17 cellular contexts compared by ENCODE assay signal in genomic region chr4:85496146-85496849, GRCh38. TPM values are rescaled to one million over a fixed set of nuclear protein-coding genes. Genes with fewer than 3 reads are reported as not detected.
DNase-seq lines count a peak whose midpoint lies in the region; ATAC-seq, FAIRE-seq and TF ChIP-seq lines count a peak whose summit lies in the region.
"Had no signal": no experiment of that assay in that cellular context is flagged by ENCODE, and none has a peak within 500 bp of the region (broad histone marks: within the 10 kb centered on the region; RNA-seq: fewer than 3 reads in every experiment).

No MANE protein-coding gene starts in this region.

- H3K36me3 ChIP-seq in A673 (ENCODE audit: insufficient read depth, low read length, poor library complexity, severe bottlenecking) (no peaks in the 10 kb centered on the region), breast epithelium (no peaks in the 10 kb centered on the region), left lung (no peaks in the 10 kb centered on the region)

- BruUV-seq in A673 (replicated peaks; lab: Mats Ljungman, UMichigan), result no TSS peak

- H3K4me3 Mint-ChIP-seq in nephron progenitor cell, result no peak overlapping the region
- H3K4me3 Mint-ChIP-seq: activated T-helper 17 cell treated with anti-CD3 and anti-CD28 coated beads, Interleukin-2, amount 50 U/mL, for 72 hours; central memory CD8-positive, alpha-beta T cell had no signal

- H3K9me3 ChIP-seq in A673 (ENCODE audit: low read depth, low read length, poor library complexity, severe bottlenecking) (no peaks in the 10 kb centered on the region), breast epithelium (no peaks in the 10 kb centered on the region), left lung (no peaks in the 10 kb centered on the region)

- H3K27ac Mint-ChIP-seq in nephron progenitor cell, result no peak overlapping the region
- H3K27ac Mint-ChIP-seq: activated T-helper 17 cell treated with anti-CD3 and anti-CD28 coated beads, Interleukin-2, amount 50 U/mL, for 72 hours had no signal

- H3K27me3 Mint-ChIP-seq in nephron progenitor cell (ENCODE audit: low read depth, poor library complexity), result no peaks in the 10 kb centered on the region
- H3K27me3 Mint-ChIP-seq: activated T-helper 17 cell treated with anti-CD3 and anti-CD28 coated beads, Interleukin-2, amount 50 U/mL, for 72 hours; central memory CD8-positive, alpha-beta T cell had no signal

- intact Hi-C loops in A673 (cut with micrococcal nuclease; ENCODE audit: unreplicated experiment), result loop anchor here (10.0 kb wide), 1 partner anchor 249 kb away; no protein-coding TSS in a partner anchor
- intact Hi-C loops in breast epithelium (cut with DNase I; ENCODE audit: low total_unique reads), result no loop called here
- intact Hi-C loops in left lung (cut with DNase I), result no loop called here

- POLR2A ChIA-PET in A673 (lab: Charles Lee; ENCODE audit: low non-redundant PET), result no interaction called here

- H3K36me3 Mint-ChIP-seq in nephron progenitor cell (ENCODE audit: low read depth), result no peaks in the 10 kb centered on the region

- H3K27me3 ChIP-seq in A673 (replicated peaks; ENCODE audit: insufficient read depth, low read depth, low read length, poor library complexity), result no peaks in the 10 kb centered on the region
- no peaks in the 10 kb centered on the region for H3K27me3 ChIP-seq in breast epithelium
- no peaks in the 10 kb centered on the region for H3K27me3 ChIP-seq in left lung

- FAIRE-seq in D721Med (lab: Jason Lieb, UNC), result no peak

- CTCF ChIA-PET in A673 (lab: Charles Lee), result no interaction called here

- DNase-seq in A673 (ENCODE audit: low spot score) (peak; percentile 21), M059J (ENCODE audit: low read depth) (peak; percentile 75), breast epithelium (ENCODE audit: low spot score in 2 of 2) (no peak), left lung (no peak), D721Med (ENCODE audit: insufficient read length, low spot score) (no peak), nephron progenitor cell (no peak)
- DNase-seq: activated CD4-positive, alpha-beta T cell treated with anti-CD3 and anti-CD28 coated beads, Interleukin-2, amount 50 U/mL, for 1 hour; AML-193; foreskin melanocyte; KBM-7; NCI-H1930; occipital lobe had no signal

- no peak for TF ChIP-seq POLR2A in breast epithelium (IDR thresholded peaks at IDR 0.05)

- TF ChIP-seq CTCF in A673 (conservative IDR thresholded peaks at IDR 0.05; ENCODE audit: low read depth, low read length) (no peak), breast epithelium (IDR thresholded peaks at IDR 0.05) (no peak), left lung (IDR thresholded peaks at IDR 0.05) (no peak), D721Med (IDR thresholded peaks at IDR 0.05; ENCODE audit: insufficient read depth, missing control alignments) (no peak), nephron progenitor cell (IDR thresholded peaks at IDR 0.05) (no peak)

- H3K4me1 Mint-ChIP-seq in nephron progenitor cell, result no peaks in the 10 kb centered on the region
- H3K4me1 Mint-ChIP-seq: activated T-helper 17 cell treated with anti-CD3 and anti-CD28 coated beads, Interleukin-2, amount 50 U/mL, for 72 hours; central memory CD8-positive, alpha-beta T cell had no signal

- ATAC-seq in left lung, result no peak
- ATAC-seq in GM18519 (IDR thresholded peaks at IDR 0.05; ENCODE audit: low FRiP score, unreplicated experiment), result no peak
- ATAC-seq in GM19452 (IDR thresholded peaks at IDR 0.05; ENCODE audit: unreplicated experiment), result no peak
- ATAC-seq: activated T-helper 17 cell treated with anti-CD3 and anti-CD28 coated beads, Interleukin-2, amount 50 U/mL, for 72 hours had no signal

- H3K9me3 Mint-ChIP-seq in nephron progenitor cell, result no peaks in the 10 kb centered on the region
- H3K9me3 Mint-ChIP-seq: activated T-helper 17 cell treated with anti-CD3 and anti-CD28 coated beads, Interleukin-2, amount 50 U/mL, for 72 hours had no signal

- H3K4me3 ChIP-seq in A673 (ENCODE audit: low read depth, low read length, poor library complexity, severe bottlenecking) (peak overlapping the region; percentile 12), breast epithelium (no peak overlapping the region), left lung (no peak overlapping the region)

- H3K27ac ChIP-seq in A673 (ENCODE audit: low read depth, low read length, poor library complexity, severe bottlenecking) (peak overlapping the region; percentile 70), breast epithelium (peak overlapping the region; percentile 8 to 26), left lung (peak overlapping the region; percentile 21 to 80)

- H3K4me1 ChIP-seq in A673 (ENCODE audit: insufficient read depth, low read length, poor library complexity, severe bottlenecking) (peaks cover 17% of the 10 kb centered on the region), breast epithelium (peaks cover 0 to 5% of the 10 kb centered on the region in 2 donors), left lung (peaks cover 5 to 46% of the 10 kb centered on the region in 2 donors)

RNA-seq across cellular contexts. Expression of gene ARHGAP24, which starts 21.3 kb away (rescaled TPM):
- total RNA-seq in A673 (2021) (4.4 and 5.8 TPM in 2 replicates), breast epithelium (10 to 100 TPM; 20.6 to 60.2 (median 37.2) TPM), left lung (10 to 100 TPM; 25.9 to 30.2 TPM)
- 7.9 and 14.2 TPM in 2 replicates for total RNA-seq in M059J (2014; rRNA removed; shearing (Covaris generic))
- total RNA-seq: T-helper 1 cell treated with Interleukin-12 subunit alpha and Interleukin-12 subunit beta and Interleukin-4 antibody, amounts not matched to agents 30 ng/mL and 1 ng/mL, for 36 hours had no signal

Comparison
In these comparisons a context has a peak if more than half of its experiments do, and no peak if none do; other contexts are left out.
1. DNase-seq: peak in A673 (single experiment) and M059J (single experiment); none in breast epithelium (0 of 2), left lung (0 of 2), D721Med (single experiment) and nephron progenitor cell (single experiment).
2. H3K27ac ChIP-seq: peak in every context shown above with its lines; median percentile 70 in A673; 50 in left lung; 17 in breast epithelium.